Comparison of ENCODE assay signal across 8 cellular contexts in the genomic region with DNA sequence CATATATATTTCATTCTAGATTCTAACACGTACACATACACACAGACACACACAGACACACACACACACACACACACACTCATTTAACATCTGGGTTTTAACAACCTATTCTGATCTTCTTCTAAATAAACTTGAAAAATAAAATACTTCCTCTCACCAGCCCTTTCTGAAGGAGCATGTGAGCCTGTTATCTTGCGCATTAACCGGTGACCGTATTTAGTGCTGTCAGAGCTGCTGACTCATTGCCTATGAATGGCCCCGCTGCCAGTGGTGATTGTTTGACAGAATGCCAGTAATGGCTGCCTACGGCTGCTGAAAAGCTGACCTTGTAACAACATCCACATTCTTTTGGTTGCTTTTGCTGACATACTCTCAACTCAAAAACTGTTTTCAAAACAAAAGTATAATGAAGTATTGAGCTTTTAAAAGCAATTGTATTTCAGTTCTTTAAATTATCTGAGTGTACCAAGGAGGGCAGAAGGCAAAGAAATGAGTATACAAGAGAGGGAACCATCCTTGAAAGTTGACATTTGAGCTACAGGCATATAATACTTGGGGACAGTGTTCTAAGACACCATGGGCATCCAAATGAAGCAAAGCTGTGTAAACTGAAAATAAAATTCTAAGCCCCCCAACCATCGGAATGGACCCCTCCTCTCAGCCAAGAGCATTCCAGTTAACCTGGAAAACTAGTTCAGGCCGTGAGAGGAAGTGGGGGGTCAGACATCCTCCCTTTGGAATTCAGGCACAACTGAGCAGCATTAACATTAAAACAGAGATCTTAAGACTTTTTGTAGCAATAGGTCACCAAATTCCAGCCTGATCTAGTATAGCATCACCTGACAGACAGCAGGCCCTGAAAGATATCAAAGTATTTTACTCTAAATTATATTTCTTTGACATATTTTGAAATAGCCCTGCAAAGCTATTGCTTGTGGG. TPM values are rescaled to one million over a fixed set of nuclear protein-coding genes. Genes with fewer than 3 reads are reported as not detected.
DNase-seq lines count a peak whose midpoint lies in the region; ATAC-seq, FAIRE-seq and TF ChIP-seq lines count a peak whose summit lies in the region.

No MANE protein-coding gene starts in this region.

- intact Hi-C loops in right cardiac atrium (cut with DNase I) = loop anchor here in 2 of 4 donors (5.0 to 10.0 kb wide), 3 partner anchors 125 to 303 kb away; no protein-coding TSS in a partner anchor

- 15% methylated on average over 8 of the region's 8 CpGs for WGBS in right cardiac atrium

- no peaks in the 10 kb centered on the region for H3K27me3 Mint-ChIP-seq in astrocyte (ENCODE audit: low read depth, unreplicated experiment)
- H3K27me3 Mint-ChIP-seq in progenitor cell of endocrine pancreas = no peaks in the 10 kb centered on the region

- ATAC-seq in right cardiac atrium = peak; percentile 96 to 97

- H3K4me2 ChIP-seq in astrocyte (ENCODE audit: low read length) = peak overlapping the region; percentile 76

- H3K4me3 Mint-ChIP-seq in astrocyte (ENCODE audit: unreplicated experiment) (peak overlapping the region; percentile 31), progenitor cell of endocrine pancreas (ENCODE audit: low read depth) (peak overlapping the region; percentile 5)

- DNase-seq in NCI-H2029 (lab: John Stamatoyannopoulos, UW) = peak; percentile 85
- DNase-seq in astrocyte (ENCODE audit: low read depth) = peak; percentile 95
- DNase-seq in right cardiac atrium = peak; percentile 81 to 91 (median 89)
- DNase-seq in progenitor cell of endocrine pancreas (ENCODE audit: low spot score, unreplicated experiment) = peak; percentile 26
- no peak for DNase-seq in DMS114 treated with DMSO at 0.1 percent for 48 hours (lab: John Stamatoyannopoulos, UW; ENCODE audit: unreplicated experiment)
- no peak for DNase-seq in effector memory CD4-positive, alpha-beta T cell
- no peak for DNase-seq in NCI-H526 treated with DMSO at 0.1 percent for 48 hours (lab: John Stamatoyannopoulos, UW)

- H3K4me3 ChIP-seq in astrocyte (ENCODE audit: insufficient read depth, low read depth, low read length) (no peak overlapping the region), right cardiac atrium (ENCODE audit: low read length) (no peak overlapping the region)
- no peak overlapping the region for H3K4me3 ChIP-seq in effector memory CD4-positive, alpha-beta T cell (ENCODE audit: insufficient read depth, low read depth, low read length, poor library complexity, severe bottlenecking)

- H3K27me3 ChIP-seq in astrocyte (ENCODE audit: insufficient read depth, low read length) = no peaks in the 10 kb centered on the region
- H3K27me3 ChIP-seq in right cardiac atrium (ENCODE audit: control insufficient read depth, insufficient read depth) = no peaks in the 10 kb centered on the region
- H3K27me3 ChIP-seq in effector memory CD4-positive, alpha-beta T cell (replicated peaks; ENCODE audit: control insufficient read depth, insufficient read depth, low read length, poor library complexity, severe bottlenecking) = no peaks in the 10 kb centered on the region

- peak; percentile 87 for FAIRE-seq in astrocyte (lab: Jason Lieb, UNC)

- TF ChIP-seq CTCF in astrocyte (IDR thresholded peaks at IDR 0.05; ENCODE audit: insufficient read depth, low read depth, low read length) = no peak
- TF ChIP-seq CTCF in progenitor cell of endocrine pancreas (IDR thresholded peaks at IDR 0.05; ENCODE audit: unreplicated experiment) = no peak

- H3K4me1 ChIP-seq in ES-I3 (ENCODE audit: insufficient read depth, low read length) (peaks cover 63% of the 10 kb centered on the region), astrocyte (ENCODE audit: insufficient read depth, low read length) (peaks cover 23% of the 10 kb centered on the region), right cardiac atrium (ENCODE audit: control insufficient read depth, insufficient read depth, low read length) (no peaks in the 10 kb centered on the region)
- H3K4me1 ChIP-seq in effector memory CD4-positive, alpha-beta T cell (ENCODE audit: control insufficient read depth, insufficient read depth, low read length, poor library complexity, severe bottlenecking) = no peaks in the 10 kb centered on the region

- peak overlapping the region; percentile 87 for H3K27ac ChIP-seq in astrocyte (ENCODE audit: low read depth, low read length)
- H3K27ac ChIP-seq in right cardiac atrium (ENCODE audit: low read length) = peak overlapping the region; percentile 97
- no peak overlapping the region for H3K27ac ChIP-seq in effector memory CD4-positive, alpha-beta T cell (ENCODE audit: insufficient read depth, low read length, poor library complexity, severe bottlenecking)

- H3K36me3 Mint-ChIP-seq in astrocyte (ENCODE audit: low read depth, unreplicated experiment) (no peaks in the 10 kb centered on the region), progenitor cell of endocrine pancreas (ENCODE audit: insufficient read depth) (no peaks in the 10 kb centered on the region)

- H3K4me1 Mint-ChIP-seq in astrocyte (ENCODE audit: low read depth, unreplicated experiment) (peaks cover 40% of the 10 kb centered on the region), progenitor cell of endocrine pancreas (ENCODE audit: low read depth) (peaks cover 22% of the 10 kb centered on the region)

- peak overlapping the region; percentile 22 for H2AFZ ChIP-seq in astrocyte (ENCODE audit: low read depth, low read length)

- H4K20me1 ChIP-seq in astrocyte (ENCODE audit: insufficient read depth, low read length) = no peaks in the 10 kb centered on the region

- peak overlapping the region; percentile 92 for H3K27ac Mint-ChIP-seq in astrocyte (ENCODE audit: unreplicated experiment)
- peak overlapping the region; percentile 93 for H3K27ac Mint-ChIP-seq in progenitor cell of endocrine pancreas

- no peaks in the 10 kb centered on the region for H3K9me3 Mint-ChIP-seq in astrocyte (ENCODE audit: unreplicated experiment)
- H3K9me3 Mint-ChIP-seq in progenitor cell of endocrine pancreas (ENCODE audit: low read depth) = no peaks in the 10 kb centered on the region

- no peaks in the 10 kb centered on the region for H3K79me2 ChIP-seq in astrocyte (ENCODE audit: insufficient read depth, low read length)

- no peaks in the 10 kb centered on the region for H3K9me3 ChIP-seq in ES-I3 (ENCODE audit: control insufficient read depth, insufficient read depth, low read length)
- H3K9me3 ChIP-seq in astrocyte (ENCODE audit: insufficient read depth, low read depth, low read length) = no peaks in the 10 kb centered on the region
- no peaks in the 10 kb centered on the region for H3K9me3 ChIP-seq in right cardiac atrium (ENCODE audit: control insufficient read depth, low read length)
- H3K9me3 ChIP-seq in effector memory CD4-positive, alpha-beta T cell (ENCODE audit: control insufficient read depth, low read length) = no peaks in the 10 kb centered on the region

- H3K9ac ChIP-seq in ES-I3 (ENCODE audit: low read depth, low read length) = peak overlapping the region; percentile 32
- peak overlapping the region; percentile 77 for H3K9ac ChIP-seq in astrocyte (ENCODE audit: low read length)

- H3K36me3 ChIP-seq in ES-I3 (ENCODE audit: insufficient read depth, low read length) (no peaks in the 10 kb centered on the region), astrocyte (ENCODE audit: insufficient read depth, low read length) (no peaks in the 10 kb centered on the region)
- no peaks in the 10 kb centered on the region for H3K36me3 ChIP-seq in effector memory CD4-positive, alpha-beta T cell (ENCODE audit: control insufficient read depth, insufficient read depth, low read length)

RNA-seq across cellular contexts. Expression of a gene that starts 50.2 kb away (rescaled TPM):
- total RNA-seq in astrocyte (32.9 and 41.1 TPM in 2 replicates), right cardiac atrium (100 to 1,000 TPM; 139 to 175 (median 155) TPM), progenitor cell of endocrine pancreas (25.4 and 34.0 TPM in 2 replicates)
- polyA plus RNA-seq in right cardiac atrium = 131 TPM

Comparison
In these comparisons a context has a peak if more than half of its experiments do, and no peak if none do; other contexts are left out.
1. DNase-seq: peak in NCI-H2029 (single experiment), astrocyte (single experiment), right cardiac atrium (3 of 3) and progenitor cell of endocrine pancreas (single experiment); none in DMS114 treated with DMSO at 0.1 percent for 48 hours (single experiment), effector memory CD4-positive, alpha-beta T cell (0 of 3) and NCI-H526 treated with DMSO at 0.1 percent for 48 hours (single experiment).